ENCODE assay signal across 19 cellular contexts in genomic region chr14:93005838-93006237, GRCh38.
DNase-seq lines count a peak whose midpoint lies in the region; ATAC-seq and TF ChIP-seq lines count a peak whose summit lies in the region.
"Had no signal": no experiment of that assay in that cellular context is flagged by ENCODE, and none has a peak within 500 bp of the region (broad histone marks: within the 10 kb centered on the region; RNA-seq: fewer than 3 reads in every experiment).

No MANE protein-coding gene starts in this region.

- H3K36me3 ChIP-seq in transverse colon (no peaks in the 10 kb centered on the region), psoas muscle (ENCODE audit: insufficient read depth in 1 of 2, low read depth in 1 of 2) (no peaks in the 10 kb centered on the region)

- H3K27ac ChIP-seq in transverse colon: peak overlapping the region in 3 of 4 donors; percentile 64 to 77 (median 72)
- H3K27ac ChIP-seq in psoas muscle: no peak overlapping the region

- no peak overlapping the region for H3K4me3 Mint-ChIP-seq in activated naive CD8-positive, alpha-beta T cell treated with anti-CD3 and anti-CD28 coated beads, Interleukin-2, amount 10 ng/mL, durations not matched to agents 7 days and 5 days
- no peak overlapping the region for H3K4me3 Mint-ChIP-seq in activated naive CD8-positive, alpha-beta T cell treated with anti-CD3 and anti-CD28 coated beads, Interleukin-2, amount 50 U/mL, for 24 hours
- no peak overlapping the region for H3K4me3 Mint-ChIP-seq in effector memory CD8-positive, alpha-beta T cell
- peak overlapping the region; percentile 2 for H3K4me3 Mint-ChIP-seq in memory B cell
- H3K4me3 Mint-ChIP-seq: activated CD4-positive, alpha-beta T cell treated with anti-CD3 and anti-CD28 coated beads, Interleukin-2, amount 10 ng/mL, durations not matched to agents 24 days and 14 days; activated naive CD8-positive, alpha-beta T cell treated with anti-CD3 and anti-CD28 coated beads for 36 hours; activated T-cell treated with anti-CD3 and anti-CD28 coated beads, Interleukin-2, amount 50 U/mL, for 72 hours; CD8-positive, alpha-beta memory T cell; GM23338 had no signal

- no peak overlapping the region for H3K4me3 ChIP-seq in transverse colon
- no peak overlapping the region for H3K4me3 ChIP-seq in psoas muscle
- H3K4me3 ChIP-seq: GM12878, GM23338 had no signal

- no peaks in the 10 kb centered on the region for H3K9me3 ChIP-seq in transverse colon
- H3K9me3 ChIP-seq in psoas muscle: no peaks in the 10 kb centered on the region

- H3K27me3 ChIP-seq in transverse colon (no peaks in the 10 kb centered on the region), psoas muscle (ENCODE audit: insufficient read depth in 3 of 3, low read length in 2 of 3) (no peaks in the 10 kb centered on the region)

- POLR2A ChIA-PET in activated naive CD8-positive, alpha-beta T cell treated with anti-CD3 and anti-CD28 coated beads, Interleukin-2, amount 10 ng/mL, durations not matched to agents 7 days and 5 days (lab: Charles Lee): interaction anchor here (0.9 kb wide), 1 partner anchor 9 kb away, joined by 3 read pairs; no protein-coding TSS in a partner anchor

- WGBS in transverse colon (ENCODE audit: low coverage in 1 of 2), 2 donors: 75% methylated on average over 8 of the region's 8 CpGs; no CpG with 5 or more reads in 1 of the 2 donors
- 61 to 79% (median 67%) methylated on average over 8 of the region's 8 CpGs for WGBS in psoas muscle, 3 donors

- intact Hi-C loops in transverse colon (cut with DNase I; ENCODE audit: low total_unique reads) (no loop called here), psoas muscle (cut with DNase I) (no loop called here), left colon (cut with DNase I, micrococcal nuclease) (no loop called here)

- H3K9me3 Mint-ChIP-seq in activated naive CD8-positive, alpha-beta T cell treated with anti-CD3 and anti-CD28 coated beads, Interleukin-2, amount 10 ng/mL, durations not matched to agents 7 days and 5 days: no peaks in the 10 kb centered on the region
- H3K9me3 Mint-ChIP-seq in activated naive CD8-positive, alpha-beta T cell treated with anti-CD3 and anti-CD28 coated beads, Interleukin-2, amount 50 U/mL, for 24 hours: no peaks in the 10 kb centered on the region
- H3K9me3 Mint-ChIP-seq in effector memory CD8-positive, alpha-beta T cell: no peaks in the 10 kb centered on the region
- H3K9me3 Mint-ChIP-seq in memory B cell: no peaks in the 10 kb centered on the region
- H3K9me3 Mint-ChIP-seq: activated CD4-positive, alpha-beta T cell treated with anti-CD3 and anti-CD28 coated beads, Interleukin-2, amount 10 ng/mL, durations not matched to agents 24 days and 14 days; activated naive CD8-positive, alpha-beta T cell treated with anti-CD3 and anti-CD28 coated beads for 36 hours; activated T-cell treated with anti-CD3 and anti-CD28 coated beads, Interleukin-2, amount 50 U/mL, for 72 hours; CD8-positive, alpha-beta memory T cell; GM23338; naive B cell had no signal

- in situ Hi-C loops in transverse colon (cut with MboI; ENCODE audit: low pct_ligation_motif_present in 1 of 4, low pct_unique_long_range_greater_than_20kb in 1 of 4, low sequenced_read_pairs in 3 of 4): no loop called here

- ATAC-seq in activated naive CD8-positive, alpha-beta T cell treated with anti-CD3 and anti-CD28 coated beads, Interleukin-2, amount 10 ng/mL, durations not matched to agents 7 days and 5 days (ENCODE audit: low read depth): peak; percentile 17
- no peak for ATAC-seq in activated naive CD8-positive, alpha-beta T cell treated with anti-CD3 and anti-CD28 coated beads, Interleukin-2, amount 50 U/mL, for 24 hours
- ATAC-seq in effector memory CD8-positive, alpha-beta T cell (replicated peaks): no peak
- no peak for ATAC-seq in memory B cell (ENCODE audit: low read depth)
- ATAC-seq in psoas muscle: no peak
- ATAC-seq in left colon: no peak
- ATAC-seq: activated T-cell treated with anti-CD3 and anti-CD28 coated beads, Interleukin-2, amount 50 U/mL, for 72 hours; GM23338 had no signal

- H3K36me3 Mint-ChIP-seq in activated naive CD8-positive, alpha-beta T cell treated with anti-CD3 and anti-CD28 coated beads, Interleukin-2, amount 10 ng/mL, durations not matched to agents 7 days and 5 days: no peaks in the 10 kb centered on the region
- no peaks in the 10 kb centered on the region for H3K36me3 Mint-ChIP-seq in activated naive CD8-positive, alpha-beta T cell treated with anti-CD3 and anti-CD28 coated beads, Interleukin-2, amount 50 U/mL, for 24 hours (ENCODE audit: low read depth)
- H3K36me3 Mint-ChIP-seq in effector memory CD8-positive, alpha-beta T cell (ENCODE audit: insufficient read depth): peaks cover 4% of the 10 kb centered on the region
- peaks cover 10% of the 10 kb centered on the region for H3K36me3 Mint-ChIP-seq in memory B cell
- H3K36me3 Mint-ChIP-seq: activated naive CD8-positive, alpha-beta T cell treated with anti-CD3 and anti-CD28 coated beads for 36 hours; naive B cell had no signal

- H3K4me1 ChIP-seq in transverse colon (peaks cover 23 to 38% (median 31%) of the 10 kb centered on the region in 4 donors), psoas muscle (peaks cover 25% of the 10 kb centered on the region)

- no peak for DNase-seq in activated naive CD8-positive, alpha-beta T cell treated with anti-CD3 and anti-CD28 coated beads, Interleukin-2, amount 10 ng/mL, durations not matched to agents 7 days and 5 days
- no peak for DNase-seq in activated naive CD8-positive, alpha-beta T cell treated with anti-CD3 and anti-CD28 coated beads, Interleukin-2, amount 50 U/mL, for 24 hours
- no peak for DNase-seq in effector memory CD8-positive, alpha-beta T cell
- DNase-seq in memory B cell (ENCODE audit: low spot score in 2 of 2): no peak
- DNase-seq in transverse colon: no peak
- DNase-seq in psoas muscle: no peak
- DNase-seq in NCI-H82 (lab: John Stamatoyannopoulos, UW): no peak
- no peak for DNase-seq in left colon
- DNase-seq: activated CD4-positive, alpha-beta T cell treated with anti-CD3 and anti-CD28 coated beads, Interleukin-2, amount 10 ng/mL, durations not matched to agents 24 days and 14 days; activated naive CD8-positive, alpha-beta T cell treated with anti-CD3 and anti-CD28 coated beads for 36 hours; activated T-cell treated with anti-CD3 and anti-CD28 coated beads, Interleukin-2, amount 50 U/mL, for 72 hours; CD8-positive, alpha-beta memory T cell; cortex of kidney; naive B cell; NCI-H1105 treated with DMSO at 0.1 percent for 48 hours; SHP77; stimulated activated CD4-positive, alpha-beta T cell treated with anti-CD3 and anti-CD28 coated beads, Interleukin-2, amount 100 ng/mL, for 24 hours had no signal

- TF ChIP-seq POLR2A in transverse colon (IDR thresholded peaks at IDR 0.05): no peak

- no peaks in the 10 kb centered on the region for H3K27me3 Mint-ChIP-seq in activated naive CD8-positive, alpha-beta T cell treated with anti-CD3 and anti-CD28 coated beads, Interleukin-2, amount 10 ng/mL, durations not matched to agents 7 days and 5 days
- H3K27me3 Mint-ChIP-seq in activated naive CD8-positive, alpha-beta T cell treated with anti-CD3 and anti-CD28 coated beads, Interleukin-2, amount 50 U/mL, for 24 hours: no peaks in the 10 kb centered on the region
- no peaks in the 10 kb centered on the region for H3K27me3 Mint-ChIP-seq in effector memory CD8-positive, alpha-beta T cell
- no peaks in the 10 kb centered on the region for H3K27me3 Mint-ChIP-seq in memory B cell
- H3K27me3 Mint-ChIP-seq: activated CD4-positive, alpha-beta T cell treated with anti-CD3 and anti-CD28 coated beads, Interleukin-2, amount 10 ng/mL, durations not matched to agents 24 days and 14 days; activated naive CD8-positive, alpha-beta T cell treated with anti-CD3 and anti-CD28 coated beads for 36 hours; naive B cell had no signal

- no peak overlapping the region for H3K27ac Mint-ChIP-seq in activated naive CD8-positive, alpha-beta T cell treated with anti-CD3 and anti-CD28 coated beads, Interleukin-2, amount 10 ng/mL, durations not matched to agents 7 days and 5 days
- no peak overlapping the region for H3K27ac Mint-ChIP-seq in activated naive CD8-positive, alpha-beta T cell treated with anti-CD3 and anti-CD28 coated beads, Interleukin-2, amount 50 U/mL, for 24 hours
- H3K27ac Mint-ChIP-seq in effector memory CD8-positive, alpha-beta T cell: peak overlapping the region; percentile 13 to 17
- peak overlapping the region; percentile 32 for H3K27ac Mint-ChIP-seq in memory B cell
- H3K27ac Mint-ChIP-seq: activated CD4-positive, alpha-beta T cell treated with anti-CD3 and anti-CD28 coated beads, Interleukin-2, amount 10 ng/mL, durations not matched to agents 24 days and 14 days; activated naive CD8-positive, alpha-beta T cell treated with anti-CD3 and anti-CD28 coated beads for 36 hours; activated T-cell treated with anti-CD3 and anti-CD28 coated beads, Interleukin-2, amount 50 U/mL, for 72 hours had no signal

- TF ChIP-seq EP300 in transverse colon (IDR thresholded peaks at IDR 0.05; ENCODE audit: low read depth): no peak

- H3K4me1 Mint-ChIP-seq in activated naive CD8-positive, alpha-beta T cell treated with anti-CD3 and anti-CD28 coated beads, Interleukin-2, amount 10 ng/mL, durations not matched to agents 7 days and 5 days: peaks cover 10% of the 10 kb centered on the region
- peaks cover 13% of the 10 kb centered on the region for H3K4me1 Mint-ChIP-seq in activated naive CD8-positive, alpha-beta T cell treated with anti-CD3 and anti-CD28 coated beads, Interleukin-2, amount 50 U/mL, for 24 hours
- peaks cover 20 to 21% of the 10 kb centered on the region in 2 donors for H3K4me1 Mint-ChIP-seq in effector memory CD8-positive, alpha-beta T cell (ENCODE audit: low read depth in 2 of 2)
- peaks cover 45% of the 10 kb centered on the region for H3K4me1 Mint-ChIP-seq in memory B cell

- TF ChIP-seq CTCF in transverse colon (IDR thresholded peaks at IDR 0.05) (no peak), psoas muscle (IDR thresholded peaks at IDR 0.05) (no peak)

Comparison
In these comparisons a context has a peak if more than half of its experiments do, and no peak if none do; other contexts are left out.
1. H3K27ac Mint-ChIP-seq: peak in effector memory CD8-positive, alpha-beta T cell (2 of 2) and memory B cell (single experiment); none in activated naive CD8-positive, alpha-beta T cell treated with anti-CD3 and anti-CD28 coated beads, Interleukin-2, amount 10 ng/mL, durations not matched to agents 7 days and 5 days (single experiment) and activated naive CD8-positive, alpha-beta T cell treated with anti-CD3 and anti-CD28 coated beads, Interleukin-2, amount 50 U/mL, for 24 hours (single experiment).